ENCODE assay signal across 9 cellular contexts in the genomic region with DNA sequence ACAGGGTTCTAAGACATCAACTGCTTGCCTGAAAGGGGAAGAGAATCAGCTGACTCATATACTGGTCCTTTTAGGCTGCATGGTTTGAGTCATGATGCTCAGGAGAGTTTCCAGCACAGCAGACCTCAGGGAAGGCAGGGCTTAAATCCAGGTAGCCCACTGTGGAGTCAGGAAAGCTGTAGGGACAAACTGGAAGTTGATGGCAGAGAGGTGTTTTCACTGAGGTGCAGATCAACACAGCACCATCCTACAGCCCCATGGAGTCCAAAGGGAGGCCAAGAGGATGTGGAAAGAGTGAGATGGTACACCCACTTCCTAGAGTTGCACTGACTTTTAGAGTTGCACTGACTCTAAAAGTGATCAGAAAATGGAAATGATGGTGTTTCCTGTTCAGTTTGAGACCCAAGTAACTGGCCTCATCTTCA.
DNase-seq lines count a peak whose midpoint lies in the region; ATAC-seq and FAIRE-seq lines count a peak whose summit lies in the region.
"Had no signal": no experiment of that assay in that cellular context is flagged by ENCODE, and none has a peak within 500 bp of the region (broad histone marks: within the 10 kb centered on the region; RNA-seq: fewer than 3 reads in every experiment).

No MANE protein-coding gene starts in this region.

- H3K9me3 Mint-ChIP-seq in activated CD8-positive, alpha-beta memory T cell treated with anti-CD3 and anti-CD28 coated beads, Interleukin-2, amount 10 ng/mL, durations not matched to agents 7 days and 5 days (ENCODE audit: low read depth) = no peaks in the 10 kb centered on the region
- H3K9me3 Mint-ChIP-seq in CD8-positive, alpha-beta memory T cell = peaks cover 0 to 2% (median 0%) of the 10 kb centered on the region in 5 donors
- H3K9me3 Mint-ChIP-seq: central memory CD8-positive, alpha-beta T cell had no signal

- POLR2A ChIA-PET in CD8-positive, alpha-beta memory T cell (lab: Charles Lee) = no interaction called here

- peak overlapping the region; percentile 87 for H3K27ac Mint-ChIP-seq in activated CD8-positive, alpha-beta memory T cell treated with anti-CD3 and anti-CD28 coated beads, Interleukin-2, amount 10 ng/mL, durations not matched to agents 7 days and 5 days
- H3K27ac Mint-ChIP-seq in CD8-positive, alpha-beta memory T cell = no peak overlapping the region

- peak; percentile 52 for DNase-seq in activated CD8-positive, alpha-beta memory T cell treated with anti-CD3 and anti-CD28 coated beads, Interleukin-2, amount 10 ng/mL, durations not matched to agents 7 days and 5 days
- DNase-seq in stimulated activated CD4-positive, alpha-beta T cell treated with anti-CD3 and anti-CD28 coated beads, Interleukin-15, amount 100 ng/mL, for 48 hours (ENCODE audit: low read depth in 2 of 2) = peak; percentile 15 to 20
- DNase-seq in CD8-positive, alpha-beta memory T cell = no peak
- DNase-seq in AML-193 (lab: John Stamatoyannopoulos, UW) (no peak), GM19239 (ENCODE audit: insufficient read length, low spot score) (no peak), RPMI8226 (no peak)

- no peak overlapping the region for H3K27ac ChIP-seq in CD8-positive, alpha-beta memory T cell (ENCODE audit: low read depth, low read length)

- FAIRE-seq in GM19239 (lab: Jason Lieb, UNC) = no peak

- CTCF ChIA-PET in activated CD8-positive, alpha-beta memory T cell treated with anti-CD3 and anti-CD28 coated beads, Interleukin-2, amount 10 ng/mL, durations not matched to agents 7 days and 5 days (lab: Charles Lee) = interaction anchor here (0.5 to 1.1 kb wide), 3 partner anchors 10 to 174 kb away, joined by 3 to 4 read pairs (median 3); no protein-coding TSS in a partner anchor
- CTCF ChIA-PET in CD8-positive, alpha-beta memory T cell (lab: Charles Lee) = interaction anchor here (2.1 kb wide), 1 partner anchor 10 kb away, joined by 5 read pairs; no protein-coding TSS in a partner anchor

- no peaks in the 10 kb centered on the region for H3K27me3 ChIP-seq in CD8-positive, alpha-beta memory T cell (ENCODE audit: insufficient read depth, low read length, poor library complexity, severe bottlenecking)

- no peak overlapping the region for H3K4me3 ChIP-seq in CD8-positive, alpha-beta memory T cell (ENCODE audit: low read length)

- H3K36me3 ChIP-seq in CD8-positive, alpha-beta memory T cell (ENCODE audit: insufficient read depth, low read length) = no peaks in the 10 kb centered on the region

- peaks cover 2% of the 10 kb centered on the region for H3K27me3 Mint-ChIP-seq in activated CD8-positive, alpha-beta memory T cell treated with anti-CD3 and anti-CD28 coated beads, Interleukin-2, amount 10 ng/mL, durations not matched to agents 7 days and 5 days
- H3K27me3 Mint-ChIP-seq in CD8-positive, alpha-beta memory T cell = peaks cover 0 to 2% of the 10 kb centered on the region in 2 donors
- H3K27me3 Mint-ChIP-seq: central memory CD8-positive, alpha-beta T cell had no signal

- H3K4me1 ChIP-seq in CD8-positive, alpha-beta memory T cell (ENCODE audit: insufficient read depth, low read length) = no peaks in the 10 kb centered on the region

- ATAC-seq in GM18873 (IDR thresholded peaks at IDR 0.05; ENCODE audit: low FRiP score, unreplicated experiment) = peak; percentile 45
- ATAC-seq in HG02938 (IDR thresholded peaks at IDR 0.05; ENCODE audit: unreplicated experiment) = peak; percentile 64
- ATAC-seq in activated CD8-positive, alpha-beta memory T cell treated with anti-CD3 and anti-CD28 coated beads, Interleukin-2, amount 10 ng/mL, durations not matched to agents 7 days and 5 days = peak; percentile 77

- H3K9me3 ChIP-seq in CD8-positive, alpha-beta memory T cell (ENCODE audit: low read length) = no peaks in the 10 kb centered on the region

- no peaks in the 10 kb centered on the region for H3K36me3 Mint-ChIP-seq in activated CD8-positive, alpha-beta memory T cell treated with anti-CD3 and anti-CD28 coated beads, Interleukin-2, amount 10 ng/mL, durations not matched to agents 7 days and 5 days
- H3K36me3 Mint-ChIP-seq in CD8-positive, alpha-beta memory T cell = no peaks in the 10 kb centered on the region

- H3K4me3 Mint-ChIP-seq in activated CD8-positive, alpha-beta memory T cell treated with anti-CD3 and anti-CD28 coated beads, Interleukin-2, amount 10 ng/mL, durations not matched to agents 7 days and 5 days = no peak overlapping the region
- H3K4me3 Mint-ChIP-seq in CD8-positive, alpha-beta memory T cell = no peak overlapping the region
- H3K4me3 Mint-ChIP-seq: central memory CD8-positive, alpha-beta T cell had no signal

- H3K4me1 Mint-ChIP-seq in activated CD8-positive, alpha-beta memory T cell treated with anti-CD3 and anti-CD28 coated beads, Interleukin-2, amount 10 ng/mL, durations not matched to agents 7 days and 5 days = peaks cover 50% of the 10 kb centered on the region
- peaks cover 5 to 21% (median 6%) of the 10 kb centered on the region in 3 donors for H3K4me1 Mint-ChIP-seq in CD8-positive, alpha-beta memory T cell

Comparison
In these comparisons a context has a peak if more than half of its experiments do, and no peak if none do; other contexts are left out.
1. DNase-seq: peak in activated CD8-positive, alpha-beta memory T cell treated with anti-CD3 and anti-CD28 coated beads, Interleukin-2, amount 10 ng/mL, durations not matched to agents 7 days and 5 days (single experiment) and stimulated activated CD4-positive, alpha-beta T cell treated with anti-CD3 and anti-CD28 coated beads, Interleukin-15, amount 100 ng/mL, for 48 hours (2 of 2); none in CD8-positive, alpha-beta memory T cell (0 of 5), AML-193 (0 of 2), GM19239 (single experiment) and RPMI8226 (single experiment).
2. Peak in every context shown above with its lines, with median percentiles within 50 percentile points of each other: ATAC-seq.